ENCODE assay signal across 15 cellular contexts in the genomic region with DNA sequence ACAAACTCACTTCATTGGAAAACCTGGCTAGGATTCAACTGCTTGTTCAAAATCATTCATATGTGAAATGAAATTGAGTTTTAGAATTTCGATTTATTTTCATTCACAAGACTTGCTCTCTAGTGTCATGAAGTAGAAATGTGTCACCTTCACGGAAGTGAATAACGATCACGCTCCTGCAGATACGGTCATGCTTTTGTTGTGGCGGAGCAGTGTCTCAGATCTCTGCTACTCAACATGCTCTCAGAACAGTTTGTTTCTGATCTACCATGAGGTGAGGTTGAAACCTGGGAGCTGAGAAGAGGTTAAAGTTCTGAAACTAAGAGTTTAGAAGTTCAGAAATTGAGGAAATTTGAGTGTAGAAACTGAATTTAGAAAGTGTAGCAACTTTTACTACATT. TPM values are rescaled to one million over a fixed set of nuclear protein-coding genes. Genes with fewer than 3 reads are reported as not detected.
A peak's percentile ranks its signal among the peaks of the same experiment; 100 is the strongest.
DNase-seq lines count a peak whose midpoint lies in the region; ATAC-seq lines count a peak whose summit lies in the region.
"Had no signal": no experiment of that assay in that cellular context is flagged by ENCODE, and none has a peak within 500 bp of the region (broad histone marks: within the 10 kb centered on the region; RNA-seq: fewer than 3 reads in every experiment).

No MANE protein-coding gene starts in this region.

- no peak for DNase-seq in activated CD4-positive, CD25-positive, alpha-beta regulatory T cell treated with anti-CD3 and anti-CD28 coated beads, Interleukin-2, amount 50 U/mL, for 72 hours
- DNase-seq in naive thymus-derived CD8-positive, alpha-beta T cell, result peak in 8 of 10 donors; percentile 43 to 82 (median 64)
- peak; percentile 32 for DNase-seq in stimulated activated naive CD8-positive, alpha-beta T cell treated with anti-CD3 and anti-CD28 coated beads, Interleukin-15, Interleukin-2, amounts not matched to agents 100 U/mL and 50 U/mL, for 24 hours
- no peak for DNase-seq in effector CD8-positive, alpha-beta T cell (lab: John Stamatoyannopoulos, UW)
- no peak for DNase-seq in stimulated activated naive B cell treated with anti-CD40 and anti-IgM and Interleukin-4, amounts not matched to agents 10 μg/mL and 1 μg/mL and 100 μg/mL, for 72 hours
- DNase-seq: 8988T, dermis blood vessel endothelial cell, GF-D8, NCI-H1417, NCI-H446 had no signal

- peak overlapping the region; percentile 57 for H3K4me3 Mint-ChIP-seq in activated T-helper 17 cell treated with anti-CD3 and anti-CD28 coated beads, Interleukin-2, amount 50 U/mL, for 72 hours
- H3K4me3 Mint-ChIP-seq in naive thymus-derived CD8-positive, alpha-beta T cell, result peak overlapping the region; percentile 1 to 66 (median 37)
- H3K4me3 Mint-ChIP-seq in stimulated activated naive B cell treated with anti-CD40 and anti-IgM and Interleukin-4, amounts not matched to agents 10 μg/mL and 1 μg/mL and 100 μg/mL, for 72 hours, result no peak overlapping the region
- H3K4me3 Mint-ChIP-seq: WTC11 had no signal

- peak; percentile 98 to 100 for ATAC-seq in activated CD4-positive, CD25-positive, alpha-beta regulatory T cell treated with anti-CD3 and anti-CD28 coated beads, Interleukin-2, amount 50 U/mL, for 24 hours
- ATAC-seq in activated T-helper 17 cell treated with anti-CD3 and anti-CD28 coated beads, Interleukin-2, amount 50 U/mL, for 72 hours (replicated peaks), result peak; percentile 100
- peak; percentile 100 for ATAC-seq in naive thymus-derived CD8-positive, alpha-beta T cell
- peak; percentile 96 for ATAC-seq in stimulated activated naive CD8-positive, alpha-beta T cell treated with anti-CD3 and anti-CD28 coated beads, Interleukin-15, Interleukin-2, amounts not matched to agents 100 U/mL and 50 U/mL, for 24 hours
- ATAC-seq in GM21526 (IDR thresholded peaks at IDR 0.05; ENCODE audit: low FRiP score, unreplicated experiment), result no peak
- no peak for ATAC-seq in stimulated activated naive B cell treated with anti-CD40 and anti-IgM and Interleukin-4, amounts not matched to agents 10 μg/mL and 1 μg/mL and 100 μg/mL, for 72 hours (replicated peaks)
- ATAC-seq: WTC11 had no signal

- no peaks in the 10 kb centered on the region for H3K9me3 Mint-ChIP-seq in activated T-helper 17 cell treated with anti-CD3 and anti-CD28 coated beads, Interleukin-2, amount 50 U/mL, for 72 hours
- no peaks in the 10 kb centered on the region for H3K9me3 Mint-ChIP-seq in naive thymus-derived CD8-positive, alpha-beta T cell
- H3K9me3 Mint-ChIP-seq in stimulated activated naive B cell treated with anti-CD40 and anti-IgM and Interleukin-4, amounts not matched to agents 10 μg/mL and 1 μg/mL and 100 μg/mL, for 72 hours, result no peaks in the 10 kb centered on the region
- H3K9me3 Mint-ChIP-seq: CD8-positive, alpha-beta memory T cell had no signal

- POLR2A ChIA-PET in naive thymus-derived CD8-positive, alpha-beta T cell (lab: Charles Lee), result interaction anchor here (1.5 kb wide), 1 partner anchor 14 kb away, joined by 7 read pairs; a partner anchor contains a TSS

- H3K36me3 Mint-ChIP-seq in activated T-helper 17 cell treated with anti-CD3 and anti-CD28 coated beads, Interleukin-2, amount 50 U/mL, for 72 hours (ENCODE audit: low read depth), result no peaks in the 10 kb centered on the region
- H3K36me3 Mint-ChIP-seq in naive thymus-derived CD8-positive, alpha-beta T cell, result no peaks in the 10 kb centered on the region
- H3K36me3 Mint-ChIP-seq in stimulated activated naive B cell treated with anti-CD40 and anti-IgM and Interleukin-4, amounts not matched to agents 10 μg/mL and 1 μg/mL and 100 μg/mL, for 72 hours, result no peaks in the 10 kb centered on the region
- H3K36me3 Mint-ChIP-seq: CD8-positive, alpha-beta memory T cell; WTC11 had no signal

- peak overlapping the region; percentile 58 for H3K27ac Mint-ChIP-seq in activated T-helper 17 cell treated with anti-CD3 and anti-CD28 coated beads, Interleukin-2, amount 50 U/mL, for 72 hours
- H3K27ac Mint-ChIP-seq in naive thymus-derived CD8-positive, alpha-beta T cell, result peak overlapping the region; percentile 10 to 88 (median 74)
- no peak overlapping the region for H3K27ac Mint-ChIP-seq in stimulated activated naive B cell treated with anti-CD40 and anti-IgM and Interleukin-4, amounts not matched to agents 10 μg/mL and 1 μg/mL and 100 μg/mL, for 72 hours
- H3K27ac Mint-ChIP-seq: CD8-positive, alpha-beta memory T cell; WTC11 had no signal

- H3K27me3 Mint-ChIP-seq in activated T-helper 17 cell treated with anti-CD3 and anti-CD28 coated beads, Interleukin-2, amount 50 U/mL, for 72 hours, result peaks cover 18% of the 10 kb centered on the region
- peaks cover 0 to 6% (median 1%) of the 10 kb centered on the region in 5 donors for H3K27me3 Mint-ChIP-seq in naive thymus-derived CD8-positive, alpha-beta T cell
- peaks cover 16 to 23% of the 10 kb centered on the region in 2 donors for H3K27me3 Mint-ChIP-seq in stimulated activated naive B cell treated with anti-CD40 and anti-IgM and Interleukin-4, amounts not matched to agents 10 μg/mL and 1 μg/mL and 100 μg/mL, for 72 hours

- peaks cover 6% of the 10 kb centered on the region for H3K4me1 Mint-ChIP-seq in activated T-helper 17 cell treated with anti-CD3 and anti-CD28 coated beads, Interleukin-2, amount 50 U/mL, for 72 hours
- H3K4me1 Mint-ChIP-seq in naive thymus-derived CD8-positive, alpha-beta T cell, result peaks cover 0 to 23% (median 12%) of the 10 kb centered on the region in 4 donors
- H3K4me1 Mint-ChIP-seq in stimulated activated naive B cell treated with anti-CD40 and anti-IgM and Interleukin-4, amounts not matched to agents 10 μg/mL and 1 μg/mL and 100 μg/mL, for 72 hours, result peaks cover 0 to 6% of the 10 kb centered on the region in 2 donors

RNA-seq across cellular contexts. Expression of a gene that starts 13.8 kb away (rescaled TPM):
- total RNA-seq in activated T-helper 17 cell treated with anti-CD3 and anti-CD28 coated beads, Interleukin-2, amount 50 U/mL, for 72 hours, result 100 to 1,000 TPM; 160 to 169 TPM
- 100 to 1,000 TPM; 105 to 114 TPM for total RNA-seq in naive thymus-derived CD8-positive, alpha-beta T cell
- polyA plus RNA-seq in naive thymus-derived CD8-positive, alpha-beta T cell, result 10 to 100 TPM; 29.0 to 58.2 (median 37.5) TPM

Comparison
In these comparisons a context has a peak if more than half of its experiments do, and no peak if none do; other contexts are left out.
1. ATAC-seq: peak in activated CD4-positive, CD25-positive, alpha-beta regulatory T cell treated with anti-CD3 and anti-CD28 coated beads, Interleukin-2, amount 50 U/mL, for 24 hours (2 of 2), activated T-helper 17 cell treated with anti-CD3 and anti-CD28 coated beads, Interleukin-2, amount 50 U/mL, for 72 hours (single experiment), naive thymus-derived CD8-positive, alpha-beta T cell (2 of 2) and stimulated activated naive CD8-positive, alpha-beta T cell treated with anti-CD3 and anti-CD28 coated beads, Interleukin-15, Interleukin-2, amounts not matched to agents 100 U/mL and 50 U/mL, for 24 hours (single experiment); none in GM21526 (single experiment) and stimulated activated naive B cell treated with anti-CD40 and anti-IgM and Interleukin-4, amounts not matched to agents 10 μg/mL and 1 μg/mL and 100 μg/mL, for 72 hours (0 of 2).
2. DNase-seq: peak in naive thymus-derived CD8-positive, alpha-beta T cell (8 of 10) and stimulated activated naive CD8-positive, alpha-beta T cell treated with anti-CD3 and anti-CD28 coated beads, Interleukin-15, Interleukin-2, amounts not matched to agents 100 U/mL and 50 U/mL, for 24 hours (single experiment); none in activated CD4-positive, CD25-positive, alpha-beta regulatory T cell treated with anti-CD3 and anti-CD28 coated beads, Interleukin-2, amount 50 U/mL, for 72 hours (single experiment), effector CD8-positive, alpha-beta T cell (single experiment) and stimulated activated naive B cell treated with anti-CD40 and anti-IgM and Interleukin-4, amounts not matched to agents 10 μg/mL and 1 μg/mL and 100 μg/mL, for 72 hours (single experiment).
3. H3K4me3 Mint-ChIP-seq: peak in activated T-helper 17 cell treated with anti-CD3 and anti-CD28 coated beads, Interleukin-2, amount 50 U/mL, for 72 hours (single experiment) and naive thymus-derived CD8-positive, alpha-beta T cell (10 of 10); none in stimulated activated naive B cell treated with anti-CD40 and anti-IgM and Interleukin-4, amounts not matched to agents 10 μg/mL and 1 μg/mL and 100 μg/mL, for 72 hours (0 of 2).